In the genomic region with DNA sequence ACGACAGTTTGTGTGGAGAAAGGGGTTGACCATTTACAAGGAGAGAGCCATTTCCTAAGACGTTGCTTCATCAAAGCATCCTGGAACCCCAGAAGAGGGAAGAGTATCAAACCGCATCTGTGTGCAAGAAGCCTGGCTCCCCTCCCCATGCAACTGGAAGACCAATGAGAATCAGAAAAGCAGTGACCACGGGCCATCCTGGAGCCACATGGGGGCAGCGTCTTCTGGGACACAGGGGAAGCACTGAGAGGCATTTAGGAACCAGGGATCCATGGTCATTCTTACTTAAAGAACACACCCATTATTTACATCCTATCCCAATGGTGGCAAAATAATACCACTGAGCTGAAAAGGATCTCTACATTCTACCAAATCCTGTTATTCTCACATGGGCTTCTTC, we compare ENCODE assay signal across 24 cellular contexts. TPM values are rescaled to one million over a fixed set of nuclear protein-coding genes. Genes with fewer than 3 reads are reported as not detected.
A peak's percentile ranks its signal among the peaks of the same experiment; 100 is the strongest.
DNase-seq lines count a peak whose midpoint lies in the region; ATAC-seq and TF ChIP-seq lines count a peak whose summit lies in the region.
"Had no signal": no experiment of that assay in that cellular context is flagged by ENCODE, and none has a peak within 500 bp of the region (broad histone marks: within the 10 kb centered on the region; RNA-seq: fewer than 3 reads in every experiment).

No MANE protein-coding gene starts in this region.

- no peak overlapping the region for H2BK5ac ChIP-seq in H9 (ENCODE audit: insufficient read length, low read length)

- H3T11ph ChIP-seq in H9 (ENCODE audit: low read length) = no peak overlapping the region

- no peak overlapping the region for H3K56ac ChIP-seq in H9 (ENCODE audit: insufficient read length, low read depth, low read length)

- H3K27ac ChIP-seq in H9 (ENCODE audit: insufficient read length, low read depth, low read length) (no peak overlapping the region), sigmoid colon (no peak overlapping the region)
- H3K27ac ChIP-seq: A549, adrenal gland, colonic mucosa, esophagus squamous epithelium had no signal

- H3K79me1 ChIP-seq in H9 (ENCODE audit: insufficient read depth, low read depth, low read length, poor library complexity, severe bottlenecking) = no peaks in the 10 kb centered on the region

- H4K20me1 ChIP-seq in H9 (ENCODE audit: control insufficient read depth, insufficient read depth, insufficient read length) = no peaks in the 10 kb centered on the region

- in situ Hi-C loops in ACHN (cut with HindIII; ENCODE audit: low pct_ligation_motif_present, low pct_unique_long_range_greater_than_20kb, low sequenced_read_pairs) = no loop called here

- H3K27me3 ChIP-seq in H9 (ENCODE audit: insufficient read depth, low read length) (no peaks in the 10 kb centered on the region), sigmoid colon (no peaks in the 10 kb centered on the region)
- H3K27me3 ChIP-seq: adrenal gland, colonic mucosa, esophagus squamous epithelium had no signal

- H3K36me3 ChIP-seq in sigmoid colon = no peaks in the 10 kb centered on the region
- H3K36me3 ChIP-seq: adrenal gland, BE2C, colonic mucosa, esophagus squamous epithelium had no signal

- H3K36me3 Mint-ChIP-seq in H9 (ENCODE audit: insufficient read depth in 1 of 3, low read depth in 3 of 3) = no peaks in the 10 kb centered on the region
- H3K36me3 Mint-ChIP-seq in chondrocyte (ENCODE audit: low read depth) = peaks cover 10% of the 10 kb centered on the region
- H3K36me3 Mint-ChIP-seq: brain had no signal

- no peak overlapping the region for H3K4me2 ChIP-seq in H9 (ENCODE audit: insufficient read depth, insufficient read length, low read length)
- H3K4me2 ChIP-seq: A549 had no signal

- no peak overlapping the region for H3K4me3 ChIP-seq in sigmoid colon
- H3K4me3 ChIP-seq: A549, adrenal gland, colonic mucosa, esophagus squamous epithelium had no signal

- no peak overlapping the region for H3K18ac ChIP-seq in H9 (ENCODE audit: insufficient read length, low read depth, low read length)

- H4K8ac ChIP-seq in H9 (replicated peaks; ENCODE audit: insufficient read length, low read depth, low read length) = no peak overlapping the region

- H2BK12ac ChIP-seq in H9 (ENCODE audit: insufficient read length, low read depth, low read length) = no peak overlapping the region

- H3K27ac Mint-ChIP-seq in H9 (no peak overlapping the region), chondrocyte (ENCODE audit: unreplicated experiment) (no peak overlapping the region)
- H3K27ac Mint-ChIP-seq: activated CD4-positive, alpha-beta T cell treated with anti-CD3 and anti-CD28 coated beads, Interleukin-2, amount 10 ng/mL, durations not matched to agents 7 days and 5 days; activated T-cell treated with anti-CD3 and anti-CD28 coated beads, Interleukin-2, amount 50 U/mL, for 72 hours; brain had no signal

- no peak overlapping the region for H3K9ac ChIP-seq in H9 (ENCODE audit: extremely low read depth, insufficient read length, low read length)

- DNase-seq in ACHN = peak; percentile 5
- DNase-seq in H9 = peak; percentile 59
- no peak for DNase-seq in chondrocyte (ENCODE audit: low spot score)
- DNase-seq in iPS-NIHi11 (ENCODE audit: low spot score) = peak; percentile 37
- no peak for DNase-seq in sigmoid colon
- no peak for DNase-seq in H4 (ENCODE audit: low spot score)
- DNase-seq: activated CD4-positive, alpha-beta T cell treated with anti-CD3 and anti-CD28 coated beads, Interleukin-2, amount 10 ng/mL, durations not matched to agents 7 days and 5 days; activated naive CD4-positive, alpha-beta T cell treated with Interleukin-2 at 50 U/mL for 16 hours; activated T-cell treated with anti-CD3 and anti-CD28 coated beads, Interleukin-2, amount 50 U/mL, for 72 hours; adrenal gland; BE2C; colonic mucosa; DND-41; effector memory CD4-positive, alpha-beta T cell; esophagus squamous epithelium; NCI-H526 treated with DMSO at 0.1 percent for 48 hours; small intestine; stimulated activated CD4-positive, alpha-beta T cell treated with anti-CD3 and anti-CD28 coated beads, Interleukin-2, amount 100 ng/mL, for 24 hours; T-helper 2 cell had no signal

- H4K5ac ChIP-seq in H9 (ENCODE audit: insufficient read length, low read depth, low read length) = no peak overlapping the region

- TF ChIP-seq EP300 in sigmoid colon (IDR thresholded peaks at IDR 0.05) = no peak

- ATAC-seq in GM18858 (IDR thresholded peaks at IDR 0.05; ENCODE audit: unreplicated experiment) (no peak), HG03460 (IDR thresholded peaks at IDR 0.05; ENCODE audit: unreplicated experiment) (no peak)
- ATAC-seq: A549; activated T-cell treated with anti-CD3 and anti-CD28 coated beads, Interleukin-2, amount 50 U/mL, for 72 hours; SK-N-SH treated with all-trans-retinoic acid at 6 μM for 48 hours had no signal

- H3K23ac ChIP-seq in H9 (ENCODE audit: insufficient read length, low read depth, low read length) = no peak overlapping the region

- H2BK20ac ChIP-seq in H9 (ENCODE audit: low read depth, low read length, poor library complexity, severe bottlenecking) = no peak overlapping the region

- TF ChIP-seq POLR2A in sigmoid colon (IDR thresholded peaks at IDR 0.05) = no peak

- H3K79me2 ChIP-seq in H9 (ENCODE audit: insufficient read depth, low read length) = no peaks in the 10 kb centered on the region

- no peaks in the 10 kb centered on the region for H3K9me3 Mint-ChIP-seq in H9
- no peaks in the 10 kb centered on the region for H3K9me3 Mint-ChIP-seq in chondrocyte (ENCODE audit: low read depth)
- H3K9me3 Mint-ChIP-seq: activated CD4-positive, alpha-beta T cell treated with anti-CD3 and anti-CD28 coated beads, Interleukin-2, amount 10 ng/mL, durations not matched to agents 7 days and 5 days; brain had no signal

- H3K4ac ChIP-seq in H9 (ENCODE audit: low read depth, low read length) = no peak overlapping the region

- WGBS in H9 (ENCODE audit: extremely low coverage, insufficient read length, low lambda C conversion rate) = no CpG with 5 or more reads among the region's 5 CpGs
- WGBS in sigmoid colon, 2 donors = 76 to 84% methylated on average over 5 of the region's 5 CpGs

- H2BK120ac ChIP-seq in H9 (ENCODE audit: low read depth, low read length, poor library complexity, severe bottlenecking) = no peak overlapping the region

- H2BK15ac ChIP-seq in H9 (ENCODE audit: low read depth, low read length) = no peak overlapping the region

- H3K4me3 Mint-ChIP-seq in H9 (no peak overlapping the region), chondrocyte (ENCODE audit: unreplicated experiment) (no peak overlapping the region)
- H3K4me3 Mint-ChIP-seq: activated CD4-positive, alpha-beta T cell treated with anti-CD3 and anti-CD28 coated beads, Interleukin-2, amount 10 ng/mL, durations not matched to agents 7 days and 5 days; activated T-cell treated with anti-CD3 and anti-CD28 coated beads, Interleukin-2, amount 50 U/mL, for 72 hours; brain had no signal

- H3K4me1 Mint-ChIP-seq in H9 (peaks cover 2 to 4% of the 10 kb centered on the region in 2 experiments; a peak in 1 of 4 replicates), chondrocyte (ENCODE audit: low read depth) (peaks cover 49% of the 10 kb centered on the region)
- H3K4me1 Mint-ChIP-seq: activated CD4-positive, alpha-beta T cell treated with anti-CD3 and anti-CD28 coated beads, Interleukin-2, amount 10 ng/mL, durations not matched to agents 7 days and 5 days had no signal

- H3K9me3 ChIP-seq in H9 (ENCODE audit: control insufficient read depth, low read depth, low read length) (no peaks in the 10 kb centered on the region), sigmoid colon (no peaks in the 10 kb centered on the region)
- H3K9me3 ChIP-seq: A549, adrenal gland, BE2C, colonic mucosa, esophagus squamous epithelium had no signal

- H3K23me2 ChIP-seq in H9 (ENCODE audit: insufficient read length, low read depth, low read length, poor library complexity, severe bottlenecking) = no peaks in the 10 kb centered on the region

- no peak overlapping the region for H3K14ac ChIP-seq in H9 (ENCODE audit: insufficient read depth, low read length)

- H4K91ac ChIP-seq in H9 (ENCODE audit: insufficient read length, low read depth, low read length) = no peak overlapping the region

- TF ChIP-seq CTCF in H9 (conservative IDR thresholded peaks at IDR 0.05) = peak; percentile 51; the same call in 2 of the 3 replicates
- peak; percentile 21 for TF ChIP-seq CTCF in chondrocyte (IDR thresholded peaks at IDR 0.05)
- TF ChIP-seq CTCF in sigmoid colon (IDR thresholded peaks at IDR 0.05) = no peak

- intact Hi-C loops in sigmoid colon (cut with DNase I) = no loop called here

- no peak overlapping the region for H2AFZ ChIP-seq in H9 (ENCODE audit: low read length)

- no peak overlapping the region for H2AK5ac ChIP-seq in H9 (ENCODE audit: insufficient read length, low read length)

- no peaks in the 10 kb centered on the region for H3K27me3 Mint-ChIP-seq in H9 (ENCODE audit: low read depth)
- no peaks in the 10 kb centered on the region for H3K27me3 Mint-ChIP-seq in chondrocyte (ENCODE audit: low read depth)
- H3K27me3 Mint-ChIP-seq: activated CD4-positive, alpha-beta T cell treated with anti-CD3 and anti-CD28 coated beads, Interleukin-2, amount 10 ng/mL, durations not matched to agents 7 days and 5 days; brain had no signal

- H3K4me1 ChIP-seq in H9 (ENCODE audit: insufficient read depth, low read length) (no peaks in the 10 kb centered on the region), sigmoid colon (peaks cover 0 to 9% (median 8%) of the 10 kb centered on the region in 4 donors)
- H3K4me1 ChIP-seq: A549, adrenal gland, BE2C, colonic mucosa had no signal

RNA-seq across cellular contexts. Expression of gene SEMA5A, which starts 29.3 kb away (rescaled TPM):
- total RNA-seq in H9 (2021) (4.1 and 4.3 TPM in 2 replicates), chondrocyte (81.2 to 249 TPM (median 239 TPM) in 3 replicates), sigmoid colon (1 to 10 TPM; 1.8 to 2.8 (median 2.5) TPM)
- polyA plus RNA-seq in sigmoid colon = 1 to 10 TPM in 2 of 3 donors, under 1 TPM in 1; 0.60 to 4.7 (median 3.5) TPM
- total RNA-seq in H4 (2014; rRNA removed; shearing (Covaris generic)) = 13.7 and 20.4 TPM in 2 replicates
- polyA plus RNA-seq: A549 had no signal

Comparison
In these comparisons a context has a peak if more than half of its experiments do, and no peak if none do; other contexts are left out.
1. DNase-seq: peak in ACHN (single experiment), H9 (single experiment) and iPS-NIHi11 (single experiment); none in chondrocyte (single experiment), sigmoid colon (single experiment) and H4 (single experiment).
2. CTCF ChIP-seq: peak in H9 (single experiment) and chondrocyte (single experiment); none in sigmoid colon (0 of 4).